In the genomic region with DNA sequence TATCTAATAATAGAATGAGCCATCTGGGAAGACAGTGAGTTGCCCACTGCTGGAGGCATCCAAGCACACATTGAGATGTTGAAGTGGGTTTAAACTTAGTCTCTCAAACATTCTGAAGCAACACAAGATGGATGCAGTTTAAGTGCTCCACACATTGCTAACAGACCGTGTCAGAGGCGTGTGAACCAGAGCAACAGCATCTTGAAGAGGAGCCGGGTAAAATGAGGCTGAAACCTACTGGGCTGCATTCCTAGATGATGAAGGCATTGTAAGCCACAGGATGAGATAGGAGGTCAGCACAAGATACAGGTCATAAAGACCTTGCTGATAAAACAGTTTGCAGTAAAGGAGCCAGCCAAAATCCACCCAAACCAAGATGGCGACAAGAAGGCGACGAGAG, we compare ENCODE assay signal across 8 cellular contexts.
"Had no signal": no experiment of that assay in that cellular context is flagged by ENCODE, and none has a peak within 500 bp of the region (broad histone marks: within the 10 kb centered on the region; RNA-seq: fewer than 3 reads in every experiment).

No MANE protein-coding gene starts in this region.

- FAIRE-seq: HepG2 had no signal

- DNase-seq: GM23248, GOT3, H7, HFFc6 had no signal

- H2AFZ ChIP-seq: GM23248 had no signal

- ATAC-seq: HCT116, HepG2 had no signal

- H3K27ac ChIP-seq: GM23248, HL-60 had no signal

- H3K9me3 ChIP-seq: HAP-1 had no signal

- H3K9ac ChIP-seq: GM23248 had no signal

- H3K4me3 ChIP-seq: GM23248, HAP-1 had no signal

- H3K4me1 ChIP-seq: HAP-1 had no signal

- H3K36me3 ChIP-seq: HAP-1 had no signal
